Comparison of ENCODE assay signal across 10 cellular contexts in genomic region chr12:96501908-96502307, GRCh38. TPM values are rescaled to one million over a fixed set of nuclear protein-coding genes. Genes with fewer than 3 reads are reported as not detected.
DNase-seq lines count a peak whose midpoint lies in the region; ATAC-seq and TF ChIP-seq lines count a peak whose summit lies in the region.
"Had no signal": no experiment of that assay in that cellular context is flagged by ENCODE, and none has a peak within 500 bp of the region (broad histone marks: within the 10 kb centered on the region; RNA-seq: fewer than 3 reads in every experiment).

No MANE protein-coding gene starts in this region.

- H3K4me3 Mint-ChIP-seq in activated naive CD4-positive, alpha-beta T cell treated with anti-CD3 and anti-CD28 coated beads, Interleukin-2, amount 50 U/mL, for 24 hours: peak overlapping the region; percentile 1
- H3K4me3 Mint-ChIP-seq in T-cell: peak overlapping the region in 1 of 3 donors; percentile 43

- no peak for DNase-seq in activated naive CD4-positive, alpha-beta T cell treated with anti-CD3 and anti-CD28 coated beads, Interleukin-2, amount 50 U/mL, for 16 hours
- DNase-seq in T-cell (no peak), foreskin keratinocyte (no peak), tibial artery (no peak), HEK293T (ENCODE audit: extremely low spot score) (no peak), NCI-H748 treated with DMSO at 0.1 percent for 48 hours (lab: John Stamatoyannopoulos, UW) (no peak)
- DNase-seq: NCI-H1436 treated with DMSO at 0.1 percent for 48 hours had no signal

- intact Hi-C loops in tibial artery (cut with DNase I; ENCODE audit: low total_unique reads): no loop called here

- ATAC-seq in T-cell (replicated peaks in 1 of 4) (no peak), foreskin keratinocyte (no peak), GM21737 (IDR thresholded peaks at IDR 0.05; ENCODE audit: unreplicated experiment) (no peak)

- peaks cover 42% of the 10 kb centered on the region for H3K4me1 Mint-ChIP-seq in activated naive CD4-positive, alpha-beta T cell treated with anti-CD3 and anti-CD28 coated beads, Interleukin-2, amount 50 U/mL, for 24 hours
- H3K4me1 Mint-ChIP-seq in T-cell: peaks cover 39 to 51% (median 49%) of the 10 kb centered on the region in 3 donors

- peaks cover 1% of the 10 kb centered on the region for H3K36me3 Mint-ChIP-seq in activated naive CD4-positive, alpha-beta T cell treated with anti-CD3 and anti-CD28 coated beads, Interleukin-2, amount 50 U/mL, for 24 hours
- H3K36me3 Mint-ChIP-seq in T-cell: no peaks in the 10 kb centered on the region

- H3K9me3 Mint-ChIP-seq in activated naive CD4-positive, alpha-beta T cell treated with anti-CD3 and anti-CD28 coated beads, Interleukin-2, amount 50 U/mL, for 24 hours: no peaks in the 10 kb centered on the region
- no peaks in the 10 kb centered on the region for H3K9me3 Mint-ChIP-seq in T-cell

- H3K36me3 ChIP-seq in tibial artery: no peaks in the 10 kb centered on the region
- H3K36me3 ChIP-seq: BLaER1 had no signal

- H3K27me3 ChIP-seq in foreskin keratinocyte (no peaks in the 10 kb centered on the region), tibial artery (no peaks in the 10 kb centered on the region)
- H3K27me3 ChIP-seq: BLaER1 had no signal

- peak overlapping the region; percentile 59 for H3K27ac ChIP-seq in foreskin keratinocyte
- H3K27ac ChIP-seq in tibial artery: peak overlapping the region; percentile 0 to 2
- H3K27ac ChIP-seq: BLaER1 had no signal

- peaks cover 34% of the 10 kb centered on the region for H3K4me1 ChIP-seq in foreskin keratinocyte
- peaks cover 0 to 7% (median 0%) of the 10 kb centered on the region in 4 donors for H3K4me1 ChIP-seq in tibial artery

- H3K27ac Mint-ChIP-seq in activated naive CD4-positive, alpha-beta T cell treated with anti-CD3 and anti-CD28 coated beads, Interleukin-2, amount 50 U/mL, for 24 hours: peak overlapping the region; percentile 68
- H3K27ac Mint-ChIP-seq in T-cell: peak overlapping the region; percentile 95 to 98

- TF ChIP-seq CTCF in foreskin keratinocyte (conservative IDR thresholded peaks at IDR 0.05) (no peak), tibial artery (IDR thresholded peaks at IDR 0.05) (no peak)

- no peaks in the 10 kb centered on the region for H3K9me3 ChIP-seq in tibial artery
- H3K9me3 ChIP-seq: BLaER1 had no signal

- H3K27me3 Mint-ChIP-seq in activated naive CD4-positive, alpha-beta T cell treated with anti-CD3 and anti-CD28 coated beads, Interleukin-2, amount 50 U/mL, for 24 hours: no peaks in the 10 kb centered on the region
- no peaks in the 10 kb centered on the region for H3K27me3 Mint-ChIP-seq in T-cell

- CTCF ChIA-PET in T-cell (lab: Charles Lee): interaction anchor here (0.6 to 1.7 kb wide), 4 partner anchors 15 to 423 kb away, joined by 3 to 5 read pairs (median 4); no protein-coding TSS in a partner anchor
- CTCF ChIA-PET in HEK293T (lab: Yijun Ruan, JAX): interaction anchor here (0.6 to 0.9 kb wide), 2 partner anchors 98 to 495 kb away, joined by 3 read pairs; no protein-coding TSS in a partner anchor

- no peak overlapping the region for H3K4me3 ChIP-seq in tibial artery
- H3K4me3 ChIP-seq: BLaER1 had no signal

- POLR2A ChIA-PET in T-cell (lab: Charles Lee) (interaction anchor here in 1 of 2 donors (0.9 to 1.1 kb wide), 3 partner anchors 12 to 103 kb away, joined by 3 to 5 read pairs (median 4); partner anchors contain the start of gene CFAP54), HEK293T (lab: Yijun Ruan, JAX) (no interaction called here)

TF ChIP-seq in HEK293T, 16 proteins besides CTCF, POLR2A, EP300 and RAD21:
- no peak for TF ChIP-seq ELF4 (IDR thresholded peaks at IDR 0.05)
- no peak for TF ChIP-seq SP1 (IDR thresholded peaks at IDR 0.05)
- no peak for TF ChIP-seq SUZ12 (IDR thresholded peaks at IDR 0.05)
- no peak for TF ChIP-seq NFRKB (IDR thresholded peaks at IDR 0.05)
- TF ChIP-seq CTBP1 (IDR thresholded peaks at IDR 0.05; ENCODE audit: borderline replicate concordance): no peak

RNA-seq across cellular contexts. Expression of gene CFAP54, which starts 12.5 kb away (rescaled TPM):
- total RNA-seq in T-cell (under 1 TPM; 0.47 to 0.95 (median 0.90) TPM), foreskin keratinocyte (0.78 and 0.85 TPM in 2 replicates)
- polyA plus RNA-seq in foreskin keratinocyte: 0.35 and 0.43 TPM in 2 replicates
